1 cellular context compared by ENCODE assay signal in the genomic region with DNA sequence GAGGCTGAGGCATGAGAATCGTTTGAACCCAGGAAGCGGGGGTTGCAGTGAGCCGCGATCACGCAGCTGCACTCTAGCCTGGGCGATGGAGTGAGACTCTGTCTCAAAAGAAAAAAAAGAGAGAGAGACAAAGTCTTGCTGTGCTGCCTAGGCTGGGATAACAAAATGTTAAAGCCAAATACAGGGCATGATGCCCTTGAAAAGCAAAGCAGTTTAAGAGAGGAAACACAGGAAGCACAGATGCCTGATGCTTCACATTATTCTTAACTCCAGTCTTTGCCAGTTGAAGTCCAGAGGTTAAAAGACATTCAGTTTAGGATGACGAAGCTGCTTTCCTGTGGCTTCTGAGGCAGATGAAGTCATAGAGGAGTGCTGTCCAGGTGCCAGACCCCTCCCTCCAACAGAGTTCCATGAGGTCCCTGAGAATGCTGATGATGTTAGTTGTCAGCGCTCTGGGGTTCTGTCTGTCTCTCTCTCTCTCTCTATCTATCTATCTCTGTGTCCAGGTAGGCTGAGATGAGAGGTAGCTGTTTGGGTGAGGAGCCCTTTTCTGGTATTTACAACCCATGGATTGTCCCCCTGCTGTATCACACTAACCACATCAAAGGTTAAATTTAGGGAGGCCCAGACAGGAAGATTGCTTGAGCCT.
TF ChIP-seq lines count a peak whose summit lies in the region.

No MANE protein-coding gene starts in this region.

TF ChIP-seq in H1, 55 proteins besides CTCF, POLR2A, EP300 and RAD21:
- TF ChIP-seq RXRA (IDR thresholded peaks at IDR 0.05; ENCODE audit: insufficient read depth, low read depth, low read length), result no peak
- no peak for TF ChIP-seq TBP (IDR thresholded peaks at IDR 0.05; ENCODE audit: low read depth, low read length)
- no peak for TF ChIP-seq JUND (IDR thresholded peaks at IDR 0.05; ENCODE audit: low read length)
- TF ChIP-seq BACH1 (IDR thresholded peaks at IDR 0.05; ENCODE audit: low read length), result no peak
- TF ChIP-seq RNF2 (IDR thresholded peaks at IDR 0.05; ENCODE audit: borderline replicate concordance, low read depth, low read length, missing control alignments, poor library complexity, severe bottlenecking), result no peak
- TF ChIP-seq SIN3A (conservative IDR thresholded peaks at IDR 0.05 in 1 of 2, IDR thresholded peaks at IDR 0.05 in 1 of 2; ENCODE audit: low read depth in 1 of 2, low read length in 2 of 2), result no peak
- TF ChIP-seq RFX5 (IDR thresholded peaks at IDR 0.05; ENCODE audit: borderline replicate concordance, low read depth, low read length), result no peak
- TF ChIP-seq SP1 (IDR thresholded peaks at IDR 0.05; ENCODE audit: low read depth, low read length), result no peak
- no peak for TF ChIP-seq EZH2 (IDR thresholded peaks at IDR 0.05; ENCODE audit: low read depth, low read length, severe bottlenecking)
- no peak for TF ChIP-seq SIX5 (IDR thresholded peaks at IDR 0.05; ENCODE audit: low read depth, low read length)
- no peak for TF ChIP-seq ZNF274 (IDR thresholded peaks at IDR 0.05; ENCODE audit: borderline replicate concordance, extremely low read depth, low read length)
- TF ChIP-seq TEAD4 (IDR thresholded peaks at IDR 0.05; ENCODE audit: low read depth, low read length), result no peak
